Comparison of ENCODE assay signal across 8 cellular contexts in the genomic region with DNA sequence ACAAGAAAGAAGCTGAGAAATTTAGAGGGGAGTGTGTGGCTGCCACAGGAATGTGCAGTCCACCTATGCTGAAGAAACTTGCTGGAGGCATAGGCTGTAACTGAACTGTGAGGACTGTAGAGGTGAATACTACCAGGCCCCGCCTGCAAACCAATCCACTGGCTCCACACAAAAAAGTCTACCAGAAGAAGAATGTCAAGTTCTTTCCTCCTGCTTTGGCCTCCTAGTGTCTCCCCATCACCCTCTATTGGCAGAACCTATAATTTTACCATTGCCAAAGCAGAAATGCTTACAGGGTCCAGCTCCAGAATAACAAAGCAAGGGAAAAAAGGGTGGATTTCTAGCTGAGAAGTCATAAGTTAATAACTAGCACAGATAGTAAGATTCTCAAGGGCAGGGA. TPM values are rescaled to one million over a fixed set of nuclear protein-coding genes. Genes with fewer than 3 reads are reported as not detected.
DNase-seq lines count a peak whose midpoint lies in the region; ATAC-seq, FAIRE-seq and TF ChIP-seq lines count a peak whose summit lies in the region.

No MANE protein-coding gene starts in this region.

- H3K4me3 ChIP-seq in GM12864 (ENCODE audit: low read depth, low read length) (no peak overlapping the region), kidney (ENCODE audit: low read length in 2 of 2) (no peak overlapping the region)

- no peaks in the 10 kb centered on the region for H3K9me3 ChIP-seq in kidney (ENCODE audit: control insufficient read depth in 1 of 2, low read length in 2 of 2)

- H3K36me3 ChIP-seq in kidney (ENCODE audit: control insufficient read depth in 1 of 2, insufficient read depth in 2 of 2, low read length in 2 of 2), result no peaks in the 10 kb centered on the region

- no peak for FAIRE-seq in kidney (lab: Jason Lieb, UNC)

- H3K4me1 ChIP-seq in kidney (ENCODE audit: control insufficient read depth in 1 of 2, insufficient read depth in 1 of 2, low read depth in 1 of 2, low read length in 2 of 2), result no peaks in the 10 kb centered on the region

- peak; percentile 55 for ATAC-seq in GM21825 (IDR thresholded peaks at IDR 0.05; ENCODE audit: unreplicated experiment)

- DNase-seq in GM12864 (ENCODE audit: low read depth), result no peak
- peak; percentile 66 for DNase-seq in OCI-M1 (lab: John Stamatoyannopoulos, UW)
- DNase-seq in iPS-NIHi11 (ENCODE audit: low spot score), result peak; percentile 16
- DNase-seq in ureter (ENCODE audit: low spot score), result no peak
- DNase-seq in kidney, result no peak
- no peak for DNase-seq in pons (ENCODE audit: low spot score)
- DNase-seq in activated gamma-delta T cell (lab: John Stamatoyannopoulos, UW), result no peak

- H3K9ac ChIP-seq in kidney (ENCODE audit: low read length in 2 of 2), result no peak overlapping the region

- intact Hi-C loops in kidney (cut with DNase I), result no loop called here

- no peak overlapping the region for H3K27ac ChIP-seq in kidney (ENCODE audit: low read depth in 2 of 2, low read length in 2 of 2)

- TF ChIP-seq CTCF in GM12864 (IDR thresholded peaks at IDR 0.05; ENCODE audit: low read depth, low read length, missing control alignments) (peak; percentile 53), kidney (IDR thresholded peaks at IDR 0.05; ENCODE audit: borderline replicate concordance, extremely low read depth, insufficient read depth) (no peak)

RNA-seq across cellular contexts. Expression of a gene that starts 5.9 kb away (rescaled TPM):
- total RNA-seq in ureter (187 TPM), kidney (189 TPM)
- 990 TPM for polyA plus RNA-seq in kidney (ENCODE audit: insufficient read depth, low read depth, low replicate concordance)

RNA-seq across cellular contexts. Expression of a gene that starts 19.4 kb away (rescaled TPM):
- 65.2 TPM for total RNA-seq in ureter
- 55.6 TPM for total RNA-seq in kidney
- 14.1 TPM for polyA plus RNA-seq in kidney (ENCODE audit: insufficient read depth, low read depth, low replicate concordance)

Comparison
In these comparisons a context has a peak if more than half of its experiments do, and no peak if none do; other contexts are left out.
1. DNase-seq: peak in OCI-M1 (single experiment) and iPS-NIHi11 (single experiment); none in GM12864 (single experiment), ureter (single experiment), kidney (single experiment), pons (single experiment) and activated gamma-delta T cell (single experiment).